ENCODE assay signal across 8 cellular contexts in the genomic region with DNA sequence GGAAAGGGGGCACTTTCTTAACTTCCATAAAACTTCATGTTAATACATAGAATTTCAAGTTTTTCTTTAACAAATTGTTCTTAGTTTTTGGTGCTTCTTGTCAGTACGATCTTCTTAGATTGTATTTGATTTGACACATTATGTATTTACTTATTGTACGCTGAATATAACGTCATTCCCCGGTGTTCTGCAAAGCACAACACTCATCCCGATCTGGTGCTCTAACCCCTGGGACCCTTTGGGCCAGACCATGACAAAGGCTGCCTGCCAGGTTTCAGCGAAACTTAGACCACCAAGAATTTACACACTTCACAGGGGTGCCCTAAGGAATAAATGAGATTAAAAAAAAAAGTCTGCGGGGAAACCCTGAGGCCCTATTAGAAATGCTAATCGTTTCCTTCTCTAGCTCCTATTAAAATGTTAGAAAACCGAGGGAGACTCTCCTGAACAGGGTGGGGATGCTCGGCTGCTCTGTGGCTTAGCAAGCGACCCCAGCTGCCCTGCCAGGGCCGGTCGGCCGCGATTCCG. TPM values are rescaled to one million over a fixed set of nuclear protein-coding genes. Genes with fewer than 3 reads are reported as not detected.
DNase-seq lines count a peak whose midpoint lies in the region; ATAC-seq and TF ChIP-seq lines count a peak whose summit lies in the region.

No MANE protein-coding gene starts in this region.

- peak overlapping the region; percentile 94 for H3K27ac Mint-ChIP-seq in activated naive CD4-positive, alpha-beta T cell treated with anti-CD3 and anti-CD28 coated beads, Interleukin-2, amount 50 U/mL, for 24 hours

- no peak for DNase-seq in activated naive CD4-positive, alpha-beta T cell treated with Interleukin-2 at 50 U/mL for 16 hours
- DNase-seq in astrocyte of the cerebellum (ENCODE audit: low read depth) (no peak), lower lobe of right lung (no peak), upper lobe of right lung (no peak), GM19240 (ENCODE audit: insufficient read length, low spot score) (no peak), LoVo (ENCODE audit: low spot score) (no peak)

- peak overlapping the region; percentile 91 for H3K4me3 ChIP-seq in astrocyte of the cerebellum (ENCODE audit: low read depth, low read length)
- peak overlapping the region; percentile 76 for H3K4me3 ChIP-seq in lower lobe of right lung
- peak overlapping the region; percentile 98 for H3K4me3 ChIP-seq in upper lobe of right lung

- H3K4me1 ChIP-seq in lower lobe of right lung (peaks cover 27% of the 10 kb centered on the region), upper lobe of right lung (peaks cover 25% of the 10 kb centered on the region)

- in situ Hi-C loops in astrocyte of the cerebellum (cut with HindIII; ENCODE audit: low sequenced_read_pairs), result no loop called here

- TF ChIP-seq CTCF in astrocyte of the cerebellum (IDR thresholded peaks at IDR 0.05; ENCODE audit: low read depth, low read length, missing control alignments) (no peak), lower lobe of right lung (IDR thresholded peaks at IDR 0.05) (no peak), upper lobe of right lung (IDR thresholded peaks at IDR 0.05) (no peak)

- intact Hi-C loops in lower lobe of right lung (cut with DNase I) (no loop called here), upper lobe of right lung (cut with DNase I) (no loop called here)

- H3K9me3 ChIP-seq in lower lobe of right lung, result no peaks in the 10 kb centered on the region
- H3K9me3 ChIP-seq in upper lobe of right lung, result no peaks in the 10 kb centered on the region

- H3K27me3 ChIP-seq in lower lobe of right lung (ENCODE audit: low read depth) (no peaks in the 10 kb centered on the region), upper lobe of right lung (no peaks in the 10 kb centered on the region)

- ATAC-seq in lower lobe of right lung, result no peak
- no peak for ATAC-seq in upper lobe of right lung
- ATAC-seq in HG03159 (IDR thresholded peaks at IDR 0.05; ENCODE audit: unreplicated experiment), result no peak

- H3K4me1 Mint-ChIP-seq in activated naive CD4-positive, alpha-beta T cell treated with anti-CD3 and anti-CD28 coated beads, Interleukin-2, amount 50 U/mL, for 24 hours, result peaks cover 53% of the 10 kb centered on the region

- peaks cover 6% of the 10 kb centered on the region for H3K36me3 Mint-ChIP-seq in activated naive CD4-positive, alpha-beta T cell treated with anti-CD3 and anti-CD28 coated beads, Interleukin-2, amount 50 U/mL, for 24 hours

- H3K4me3 Mint-ChIP-seq in activated naive CD4-positive, alpha-beta T cell treated with anti-CD3 and anti-CD28 coated beads, Interleukin-2, amount 50 U/mL, for 24 hours, result peak overlapping the region; percentile 84

- H3K27me3 Mint-ChIP-seq in activated naive CD4-positive, alpha-beta T cell treated with anti-CD3 and anti-CD28 coated beads, Interleukin-2, amount 50 U/mL, for 24 hours, result no peaks in the 10 kb centered on the region

- H3K36me3 ChIP-seq in lower lobe of right lung, result no peaks in the 10 kb centered on the region
- H3K36me3 ChIP-seq in upper lobe of right lung, result no peaks in the 10 kb centered on the region

- H3K27ac ChIP-seq in lower lobe of right lung (peak overlapping the region; percentile 98), upper lobe of right lung (peak overlapping the region; percentile 96)

- H3K9me3 Mint-ChIP-seq in activated naive CD4-positive, alpha-beta T cell treated with anti-CD3 and anti-CD28 coated beads, Interleukin-2, amount 50 U/mL, for 24 hours, result no peaks in the 10 kb centered on the region

RNA-seq across cellular contexts. Expression of gene ANP32B, which starts 0.9 kb away (rescaled TPM):
- total RNA-seq in lower lobe of right lung (120 TPM), upper lobe of right lung (107 TPM)

RNA-seq across cellular contexts. Expression of gene HEMGN, which starts 44.3 kb away (rescaled TPM):
- total RNA-seq in lower lobe of right lung (0.56 TPM), upper lobe of right lung (not detected)

RNA-seq across cellular contexts. Expression of gene TRMO, which starts 60.0 kb away (rescaled TPM):
- total RNA-seq in lower lobe of right lung (18.8 TPM), upper lobe of right lung (17.3 TPM)
